In the genomic region with DNA sequence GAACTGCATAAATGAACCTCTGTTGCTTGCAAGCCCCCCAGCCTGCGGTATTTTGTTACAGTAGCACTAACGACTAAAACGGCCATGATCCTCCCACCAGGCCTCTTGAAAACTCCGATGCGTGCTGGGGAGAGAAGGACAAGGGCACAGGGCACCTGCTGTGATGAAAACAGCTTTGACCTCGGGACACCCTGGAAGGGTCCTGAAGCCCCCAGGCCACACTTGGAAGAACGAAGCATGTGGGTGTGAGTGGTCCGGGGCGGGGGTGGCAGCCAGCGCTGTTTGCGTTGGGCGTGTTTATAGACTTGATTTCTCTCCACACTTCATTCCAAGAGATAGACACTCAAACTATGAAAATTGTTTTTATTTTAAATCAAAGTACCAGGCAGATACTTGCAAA, we compare ENCODE assay signal across 18 cellular contexts. TPM values are rescaled to one million over a fixed set of nuclear protein-coding genes. Genes with fewer than 3 reads are reported as not detected.
DNase-seq lines count a peak whose midpoint lies in the region; ATAC-seq, FAIRE-seq and TF ChIP-seq lines count a peak whose summit lies in the region.
"Had no signal": no experiment of that assay in that cellular context is flagged by ENCODE, and none has a peak within 500 bp of the region (broad histone marks: within the 10 kb centered on the region; RNA-seq: fewer than 3 reads in every experiment).

No MANE protein-coding gene starts in this region.

- H3K79me2 ChIP-seq in neural progenitor cell (ENCODE audit: low read depth) = no peaks in the 10 kb centered on the region

- TF ChIP-seq CTCF in VCaP (conservative IDR thresholded peaks at IDR 0.05) (no peak), kidney (IDR thresholded peaks at IDR 0.05; ENCODE audit: borderline replicate concordance, extremely low read depth, insufficient read depth) (no peak), neural progenitor cell (IDR thresholded peaks at IDR 0.05) (no peak), osteocyte (IDR thresholded peaks at IDR 0.05) (no peak), psoas muscle (IDR thresholded peaks at IDR 0.05) (no peak)

- DNase-seq in kidney = peak; percentile 31
- DNase-seq in neural progenitor cell (ENCODE audit: low spot score) = no peak
- DNase-seq in posterior vena cava (ENCODE audit: low spot score) = no peak
- no peak for DNase-seq in osteocyte (ENCODE audit: extremely low spot score, unreplicated experiment)
- no peak for DNase-seq in psoas muscle
- DNase-seq: 8988T; AML-193; CD8-positive, alpha-beta T cell; COR-L47; DMS153; DND-41; GF-D8 had no signal

- no peaks in the 10 kb centered on the region for H3K9me3 Mint-ChIP-seq in neural progenitor cell
- H3K9me3 Mint-ChIP-seq in osteocyte (ENCODE audit: unreplicated experiment) = no peaks in the 10 kb centered on the region
- H3K9me3 Mint-ChIP-seq: CD8-positive, alpha-beta T cell had no signal

- peak overlapping the region; percentile 67; the same call in 1 of the 2 replicates for H3K9ac ChIP-seq in BLaER1
- no peak overlapping the region for H3K9ac ChIP-seq in kidney (ENCODE audit: low read length in 2 of 2)
- H3K9ac ChIP-seq in neural progenitor cell = no peak overlapping the region

- H3K4me3 Mint-ChIP-seq in neural progenitor cell (no peak overlapping the region), osteocyte (ENCODE audit: unreplicated experiment) (no peak overlapping the region)
- H3K4me3 Mint-ChIP-seq: CD8-positive, alpha-beta T cell had no signal

- H3K4me2 ChIP-seq in BLaER1 (peak overlapping the region; percentile 96), neural progenitor cell (no peak overlapping the region)

- H3K4me3 ChIP-seq in BLaER1 (peak overlapping the region; percentile 34; the same call in 1 of the 2 replicates), kidney (ENCODE audit: low read length in 2 of 2) (no peak overlapping the region), neural progenitor cell (no peak overlapping the region), psoas muscle (no peak overlapping the region)

- intact Hi-C loops in kidney (cut with DNase I) (no loop called here), posterior vena cava (cut with DNase I) (loop anchor here in 1 of 2 donors (5.0 kb wide), 1 partner anchor 455 kb away; no protein-coding TSS in a partner anchor), psoas muscle (cut with DNase I) (no loop called here)

- no peak for ATAC-seq in psoas muscle

- FAIRE-seq in kidney (lab: Jason Lieb, UNC) = no peak
- FAIRE-seq: D721Med, GM19239 had no signal

- peaks cover 73% of the 10 kb centered on the region for H3K4me1 ChIP-seq in BLaER1
- H3K4me1 ChIP-seq in kidney (ENCODE audit: control insufficient read depth in 1 of 2, insufficient read depth in 1 of 2, low read depth in 1 of 2, low read length in 2 of 2) = no peaks in the 10 kb centered on the region
- no peaks in the 10 kb centered on the region for H3K4me1 ChIP-seq in neural progenitor cell
- H3K4me1 ChIP-seq in psoas muscle = no peaks in the 10 kb centered on the region

- peaks cover 39% of the 10 kb centered on the region for H4K20me1 ChIP-seq in BLaER1
- no peaks in the 10 kb centered on the region for H4K20me1 ChIP-seq in neural progenitor cell (ENCODE audit: low read depth)

- peaks cover 34% of the 10 kb centered on the region for H3K36me3 ChIP-seq in BLaER1
- peaks cover 5 to 16% of the 10 kb centered on the region in 2 donors for H3K36me3 ChIP-seq in kidney (ENCODE audit: control insufficient read depth in 1 of 2, insufficient read depth in 2 of 2, low read length in 2 of 2)
- no peaks in the 10 kb centered on the region for H3K36me3 ChIP-seq in neural progenitor cell
- peaks cover 4 to 31% of the 10 kb centered on the region in 2 donors for H3K36me3 ChIP-seq in psoas muscle (ENCODE audit: insufficient read depth in 1 of 2, low read depth in 1 of 2)

- peaks cover 16% of the 10 kb centered on the region for H3K4me1 Mint-ChIP-seq in neural progenitor cell
- H3K4me1 Mint-ChIP-seq in osteocyte (ENCODE audit: unreplicated experiment) = peaks cover 6% of the 10 kb centered on the region

- H2AFZ ChIP-seq in neural progenitor cell (replicated peaks) = no peak overlapping the region

- WGBS in psoas muscle, 3 donors = 88 to 92% (median 90%) methylated on average over 12 of the region's 12 CpGs

- no peaks in the 10 kb centered on the region for H3F3A ChIP-seq in neural progenitor cell (ENCODE audit: low read depth)

- H3K27ac Mint-ChIP-seq in neural progenitor cell = peak overlapping the region; percentile 46
- no peak overlapping the region for H3K27ac Mint-ChIP-seq in osteocyte (ENCODE audit: unreplicated experiment)

- H3K36me3 Mint-ChIP-seq in neural progenitor cell (peaks cover 9% of the 10 kb centered on the region), osteocyte (ENCODE audit: unreplicated experiment) (peaks cover 10% of the 10 kb centered on the region)

- H3K9me3 ChIP-seq in BLaER1 (no peaks in the 10 kb centered on the region), kidney (ENCODE audit: control insufficient read depth in 1 of 2, low read length in 2 of 2) (no peaks in the 10 kb centered on the region), neural progenitor cell (ENCODE audit: low read depth) (no peaks in the 10 kb centered on the region), psoas muscle (no peaks in the 10 kb centered on the region)

- H3K27me3 Mint-ChIP-seq in neural progenitor cell (ENCODE audit: insufficient read depth, low read depth) = peaks cover 3% of the 10 kb centered on the region
- no peaks in the 10 kb centered on the region for H3K27me3 Mint-ChIP-seq in osteocyte (ENCODE audit: unreplicated experiment)

- H3K27ac ChIP-seq in BLaER1 = peak overlapping the region; percentile 85
- H3K27ac ChIP-seq in VCaP = peak overlapping the region; percentile 95
- no peak overlapping the region for H3K27ac ChIP-seq in kidney (ENCODE audit: low read depth in 2 of 2, low read length in 2 of 2)
- no peak overlapping the region for H3K27ac ChIP-seq in neural progenitor cell
- H3K27ac ChIP-seq in psoas muscle = no peak overlapping the region

- H3K27me3 ChIP-seq in BLaER1 = no peaks in the 10 kb centered on the region; the same call in 1 of the 2 replicates
- H3K27me3 ChIP-seq in neural progenitor cell = no peaks in the 10 kb centered on the region
- no peaks in the 10 kb centered on the region for H3K27me3 ChIP-seq in psoas muscle (ENCODE audit: insufficient read depth in 3 of 3, low read length in 2 of 3)

RNA-seq across cellular contexts. Expression of a gene that starts 13.2 kb away (rescaled TPM):
- total RNA-seq in kidney (40.7 TPM), neural progenitor cell (ENCODE audit: low replicate concordance) (2.9 and 17.7 TPM in 2 replicates), posterior vena cava (10 to 100 TPM; 13.7 to 25.5 TPM), osteocyte (25.0 and 29.0 TPM in 2 replicates), psoas muscle (1 to 10 TPM; 3.5 to 8.0 (median 5.4) TPM)
- polyA plus RNA-seq in kidney (ENCODE audit: insufficient read depth, low read depth, low replicate concordance) (3.2 TPM), psoas muscle (1 to 10 TPM in 2 of 3 donors, under 1 TPM in 1; 0.82 to 3.1 (median 1.5) TPM)

RNA-seq across cellular contexts. Expression of a gene that starts 33.3 kb away (rescaled TPM):
- total RNA-seq in kidney = 1.6 TPM
- polyA plus RNA-seq in kidney (ENCODE audit: insufficient read depth, low read depth, low replicate concordance) = 0.47 TPM
- total RNA-seq in neural progenitor cell (ENCODE audit: low replicate concordance) = 0.39 and 9.0 TPM in 2 replicates
- total RNA-seq in posterior vena cava = under 1 TPM in 1 of 2 donors, not detected in 1; 0.19 TPM
- 0.13 and 0.34 TPM in 2 replicates for total RNA-seq in osteocyte
- under 1 TPM in 1 of 4 donors, not detected in 3; 0.14 TPM for total RNA-seq in psoas muscle
- polyA plus RNA-seq in psoas muscle = under 1 TPM in 2 of 3 donors, not detected in 1; 0.07 to 0.08 TPM
- total RNA-seq: H4, HT1080 had no signal

RNA-seq across cellular contexts. Expression of a gene that starts 39.6 kb away (rescaled TPM):
- total RNA-seq in kidney (13.4 TPM), neural progenitor cell (ENCODE audit: low replicate concordance) (8.0 and 18.6 TPM in 2 replicates), posterior vena cava (1 to 10 TPM; 6.9 to 8.8 TPM), osteocyte (10.9 and 12.1 TPM in 2 replicates), psoas muscle (10 to 100 TPM in 1 of 4 donors, 1 to 10 TPM in 3; 5.4 to 10.1 (median 7.8) TPM)
- polyA plus RNA-seq in kidney (ENCODE audit: insufficient read depth, low read depth, low replicate concordance) (6.1 TPM), psoas muscle (1 to 10 TPM; 6.9 to 8.7 (median 8.5) TPM)

RNA-seq across cellular contexts. Expression of a gene that starts 39.7 kb away (rescaled TPM):
- 0.38 TPM for total RNA-seq in kidney
- polyA plus RNA-seq in kidney (ENCODE audit: insufficient read depth, low read depth, low replicate concordance) = not detected
- total RNA-seq in neural progenitor cell (ENCODE audit: low replicate concordance) = not detected in 2 replicates
- not detected for total RNA-seq in posterior vena cava
- not detected in 2 replicates for total RNA-seq in osteocyte
- not detected for total RNA-seq in psoas muscle
- not detected for polyA plus RNA-seq in psoas muscle
- total RNA-seq: CD8-positive, alpha-beta T cell; H4; HT1080 had no signal

RNA-seq across cellular contexts. Expression of a gene that starts 50.1 kb away (rescaled TPM):
- 1.1 TPM for total RNA-seq in kidney
- 0.26 TPM for polyA plus RNA-seq in kidney (ENCODE audit: insufficient read depth, low read depth, low replicate concordance)
- not detected in 2 replicates for total RNA-seq in neural progenitor cell (ENCODE audit: low replicate concordance)
- total RNA-seq in posterior vena cava = under 1 TPM in 1 of 2 donors, not detected in 1; 0.60 TPM
- 0.13 TPM in 1 of 2 replicates, not detected in the other for total RNA-seq in osteocyte
- under 1 TPM in 1 of 4 donors, not detected in 3; 0.06 TPM for total RNA-seq in psoas muscle
- polyA plus RNA-seq in psoas muscle = under 1 TPM in 2 of 3 donors, not detected in 1; 0.04 TPM
- total RNA-seq: H4, HT1080 had no signal

Comparison
In these comparisons a context has a peak if more than half of its experiments do, and no peak if none do; other contexts are left out.
1. H3K27ac ChIP-seq: peak in BLaER1 (single experiment) and VCaP (single experiment); none in kidney (0 of 2), neural progenitor cell (single experiment) and psoas muscle (single experiment).